ENCODE assay signal across 8 cellular contexts in genomic region chr7:151083071-151083823, GRCh38. TPM values are rescaled to one million over a fixed set of nuclear protein-coding genes. Genes with fewer than 3 reads are reported as not detected.
A peak's percentile ranks its signal among the peaks of the same experiment; 100 is the strongest.
DNase-seq lines count a peak whose midpoint lies in the region; ATAC-seq and TF ChIP-seq lines count a peak whose summit lies in the region.

Gene TMUB1, minus strand, starts transcription at chr7:151083493. Its CDS starts 930 bp downstream, at chr7:151082563.

- H3K36me3 ChIP-seq in adrenal gland (replicated peaks in 1 of 2) (no peaks in the 10 kb centered on the region), hepatocyte (replicated peaks; ENCODE audit: insufficient read depth, low read depth) (no peaks in the 10 kb centered on the region), gastrocnemius medialis (no peaks in the 10 kb centered on the region)

- H3K4me3 Mint-ChIP-seq in T-helper 1 cell treated with Interleukin-12 subunit alpha and Interleukin-12 subunit beta and Interleukin-4 antibody, amounts not matched to agents 30 μg/mL and 1 μg/mL, for 36 hours = peak within 1 kb of the TSS; percentile 92

- H4K20me1 ChIP-seq in hepatocyte (ENCODE audit: insufficient read depth, poor library complexity, severe bottlenecking) = peaks cover 9% of the 10 kb centered on the region

- H3K27me3 ChIP-seq in adrenal gland = no peaks in the 10 kb centered on the region
- no peaks in the 10 kb centered on the region for H3K27me3 ChIP-seq in hepatocyte
- no peaks in the 10 kb centered on the region for H3K27me3 ChIP-seq in gastrocnemius medialis

- H3K4me1 Mint-ChIP-seq in T-helper 1 cell treated with Interleukin-12 subunit alpha and Interleukin-12 subunit beta and Interleukin-4 antibody, amounts not matched to agents 30 μg/mL and 1 μg/mL, for 36 hours (ENCODE audit: low read depth) = peaks cover 28% of the 10 kb centered on the region

- H3K9me2 ChIP-seq in hepatocyte (replicated peaks; ENCODE audit: insufficient read depth) = no peaks in the 10 kb centered on the region

- 0 to 1% (median 0%) methylated on average over 12 to 69 of the region's 69 CpGs for WGBS in adrenal gland, 4 donors
- under 1% methylated on average over 55 of the region's 69 CpGs for WGBS in hepatocyte (ENCODE audit: low lambda C conversion rate, missing lambda C conversion rate)

- peak within 1 kb of the TSS; percentile 90 for H3K4me2 ChIP-seq in hepatocyte

- peak; percentile 50 for ATAC-seq in GM21825 (IDR thresholded peaks at IDR 0.05; ENCODE audit: unreplicated experiment)
- ATAC-seq in gastrocnemius medialis = peak; percentile 27 to 36

- H3K79me2 ChIP-seq in hepatocyte = peaks cover 53% of the 10 kb centered on the region

- H3K36me3 Mint-ChIP-seq in T-helper 1 cell treated with Interleukin-12 subunit alpha and Interleukin-12 subunit beta and Interleukin-4 antibody, amounts not matched to agents 30 μg/mL and 1 μg/mL, for 36 hours (ENCODE audit: low read depth) = peaks cover 7% of the 10 kb centered on the region

- peaks cover 48 to 63% of the 10 kb centered on the region in 2 donors for H3K4me1 ChIP-seq in adrenal gland (replicated peaks in 1 of 2)
- peaks cover 55% of the 10 kb centered on the region for H3K4me1 ChIP-seq in hepatocyte (ENCODE audit: insufficient read depth)
- peaks cover 41 to 54% of the 10 kb centered on the region in 2 donors for H3K4me1 ChIP-seq in gastrocnemius medialis

- H2AFZ ChIP-seq in hepatocyte = peak within 1 kb of the TSS; percentile 79

- H3K4me3 ChIP-seq in adrenal gland (peak within 1 kb of the TSS; percentile 33 to 97 (median 59)), hepatocyte (peak within 1 kb of the TSS; percentile 91), gastrocnemius medialis (peak within 1 kb of the TSS; percentile 70 to 99 (median 92))

- peaks cover 16% of the 10 kb centered on the region for H3K27me3 Mint-ChIP-seq in T-helper 1 cell treated with Interleukin-12 subunit alpha and Interleukin-12 subunit beta and Interleukin-4 antibody, amounts not matched to agents 30 μg/mL and 1 μg/mL, for 36 hours (ENCODE audit: low read depth)

- DNase-seq in GDM1 (lab: John Stamatoyannopoulos, UW) (peak; percentile 65), LoVo (ENCODE audit: low spot score) (peak; percentile 85), adrenal gland (peak; percentile 70 to 88 (median 80)), hepatocyte (ENCODE audit: low spot score) (peak; percentile 88), gastrocnemius medialis (peak; percentile 66 to 71), foreskin melanocyte (no peak)

- H3K27ac ChIP-seq in adrenal gland = peak within 1 kb of the TSS in 4 of 5 donors; percentile 74 to 96 (median 90)
- H3K27ac ChIP-seq in hepatocyte = peak within 1 kb of the TSS; percentile 94
- peak within 1 kb of the TSS; percentile 90 to 99 (median 94) for H3K27ac ChIP-seq in gastrocnemius medialis

- intact Hi-C loops in adrenal gland (cut with DNase I) (no loop called here), gastrocnemius medialis (cut with DNase I; ENCODE audit: low total_unique reads) (loop anchor here (5.0 to 10.0 kb wide), 4 partner anchors 104 to 1382 kb away; partner anchors contain the start of genes ASB10 and SMARCD3)

- no peaks in the 10 kb centered on the region for H3K9me3 ChIP-seq in adrenal gland (replicated peaks in 1 of 3)
- H3K9me3 ChIP-seq in hepatocyte (ENCODE audit: low read depth) = no peaks in the 10 kb centered on the region
- H3K9me3 ChIP-seq in gastrocnemius medialis = no peaks in the 10 kb centered on the region

- peak within 1 kb of the TSS; percentile 86 for H3K27ac Mint-ChIP-seq in T-helper 1 cell treated with Interleukin-12 subunit alpha and Interleukin-12 subunit beta and Interleukin-4 antibody, amounts not matched to agents 30 μg/mL and 1 μg/mL, for 36 hours

- TF ChIP-seq POLR2A in adrenal gland (IDR thresholded peaks at IDR 0.05) (peak; percentile 4 to 16), gastrocnemius medialis (IDR thresholded peaks at IDR 0.05) (peak; percentile 75 to 84)

- H3K9me3 Mint-ChIP-seq in T-helper 1 cell treated with Interleukin-12 subunit alpha and Interleukin-12 subunit beta and Interleukin-4 antibody, amounts not matched to agents 30 μg/mL and 1 μg/mL, for 36 hours = no peaks in the 10 kb centered on the region

- no peak for TF ChIP-seq CTCF in adrenal gland (IDR thresholded peaks at IDR 0.05)
- no peak for TF ChIP-seq CTCF in hepatocyte (IDR thresholded peaks at IDR 0.05; ENCODE audit: poor library complexity)
- TF ChIP-seq CTCF in gastrocnemius medialis (IDR thresholded peaks at IDR 0.05 in 4 of 5, conservative IDR thresholded peaks at IDR 0.05 in 1 of 5) = no peak

- in situ Hi-C loops in gastrocnemius medialis (cut with MboI; ENCODE audit: low sequenced_read_pairs in 4 of 4) = no loop called here

RNA-seq across cellular contexts. Expression of gene TMUB1, which starts in this region (rescaled TPM):
- 10 to 100 TPM; 31.5 to 74.6 (median 43.4) TPM for total RNA-seq in adrenal gland
- polyA plus RNA-seq in adrenal gland = 100 to 1,000 TPM in 2 of 3 donors, 1 to 10 TPM in 1; 5.2 to 152 (median 101) TPM
- 40.5 and 45.0 TPM in 2 replicates for total RNA-seq in hepatocyte
- 83.1 and 91.9 TPM in 2 replicates for polyA plus RNA-seq in hepatocyte
- total RNA-seq in gastrocnemius medialis = 100 to 1,000 TPM in 2 of 4 donors, 10 to 100 TPM in 2; 55.5 to 137 (median 97.4) TPM
